Comparison of ENCODE assay signal across 6 cellular contexts in the genomic region with DNA sequence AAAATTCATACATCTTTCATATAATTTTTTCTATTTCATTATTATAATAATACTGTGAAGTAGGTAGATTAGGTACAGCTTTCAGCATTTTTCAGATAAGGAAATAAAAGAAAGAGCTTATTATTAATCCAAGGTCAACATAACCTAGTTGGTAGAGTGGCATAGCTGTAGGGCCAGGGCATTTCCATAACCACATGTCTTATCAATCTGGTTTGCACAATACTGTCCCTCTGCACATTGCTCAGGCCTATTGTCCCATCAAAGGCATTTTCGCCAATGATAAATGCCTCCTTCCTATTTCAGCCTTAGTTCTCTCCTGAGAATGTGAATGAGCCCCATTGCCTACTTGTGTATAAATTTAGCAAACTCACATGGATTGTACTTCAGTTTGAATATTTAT.
"Had no signal": no experiment of that assay in that cellular context is flagged by ENCODE, and none has a peak within 500 bp of the region (broad histone marks: within the 10 kb centered on the region; RNA-seq: fewer than 3 reads in every experiment).

No MANE protein-coding gene starts in this region.

- H3K4me3 ChIP-seq: K562 had no signal

- FAIRE-seq: HepG2, HTR-8/SVneo, K562 had no signal

- H3K27ac ChIP-seq: HL-60 had no signal

- ATAC-seq: HepG2, K562 had no signal

- DNase-seq: IMR-90, KBM-7 had no signal
